Comparison of ENCODE assay signal across 1 cellular context in genomic region chr11:61913699-61914395, GRCh38.
TF ChIP-seq lines count a peak whose summit lies in the region.

No MANE protein-coding gene starts in this region.

TF ChIP-seq in K562, 482 proteins besides CTCF, POLR2A, EP300 and RAD21:
- TF ChIP-seq ZBTB33 (CRISPR knock-in tag; IDR thresholded peaks at IDR 0.05) (peak; percentile 55; the same call in 1 of the 2 replicates), ZFP36 (IDR thresholded peaks at IDR 0.05; ENCODE audit: low read depth, low read length, partially characterized antibody) (peak; percentile 72), TEAD2 (tag; IDR thresholded peaks at IDR 0.05) (no peak), RBM25 (IDR thresholded peaks at IDR 0.05; ENCODE audit: low read depth, low read length, severe bottlenecking) (peak; percentile 26), CSDE1 (IDR thresholded peaks at IDR 0.05) (no peak)
